In genomic region chr11:69860796-69861445, GRCh38 we compare ENCODE assay signal across 37 cellular contexts. TPM values are rescaled to one million over a fixed set of nuclear protein-coding genes. Genes with fewer than 3 reads are reported as not detected.
"Had no signal": no experiment of that assay in that cellular context is flagged by ENCODE, and none has a peak within 500 bp of the region (broad histone marks: within the 10 kb centered on the region; RNA-seq: fewer than 3 reads in every experiment).

No MANE protein-coding gene starts in this region.

- H3K9me3 Mint-ChIP-seq: activated B cell treated with CpG ODN at 0.5 μM for 24 hours; activated T-cell treated with anti-CD3 and anti-CD28 coated beads, Interleukin-2, amount 50 U/mL, for 4 hours; activated T-helper 2 cell treated with anti-CD3 and anti-CD28 coated beads, Interferon-gamma antibody, Interleukin-2, Interleukin-4, amounts not matched to agents 10 μg/mL and 5 μg/mL and 100 μg/mL, durations not matched to agents 14 hours and 24 hours and 36 hours; dendritic cell treated with granulocyte-macrophage colony-stimulating factor and Interleukin-4, amounts not matched to agents 40 ng/mL and 50 ng/mL, for 4 days; T-helper 2 cell treated with Interferon-gamma antibody and Interleukin-4, amounts not matched to agents 5 μg/mL and 100 μg/mL, for 36 hours had no signal

- H3K36me3 ChIP-seq: brain microvascular endothelial cell, colonic mucosa, esophagus muscularis mucosa, gastrocnemius medialis, heart left ventricle, WERI-Rb-1 had no signal

- H3K27ac ChIP-seq: brain microvascular endothelial cell, colonic mucosa, dorsolateral prefrontal cortex, esophagus muscularis mucosa, foreskin keratinocyte, gastrocnemius medialis, heart left ventricle, WERI-Rb-1 had no signal

- H3K36me3 Mint-ChIP-seq: activated CD8-positive, alpha-beta memory T cell treated with anti-CD3 and anti-CD28 coated beads, Interleukin-2, amount 10 ng/mL, durations not matched to agents 7 days and 5 days; activated naive CD8-positive, alpha-beta T cell had no signal

- DNase-seq: activated B cell treated with CpG ODN at 0.5 μM for 24 hours; activated CD4-positive, alpha-beta T cell treated with anti-CD3 and anti-CD28 coated beads for 48 hours; activated CD4-positive, alpha-beta T cell treated with anti-CD3 and anti-CD28 coated beads, Interleukin-2, amount 50 U/mL, for 1 hour; activated CD4-positive, alpha-beta T cell treated with anti-CD3 and anti-CD28 coated beads, Interleukin-2, amount 50 U/mL, for 48 hours; activated CD8-positive, alpha-beta memory T cell treated with anti-CD3 and anti-CD28 coated beads, Interleukin-2, amount 10 ng/mL, durations not matched to agents 7 days and 5 days; activated CD8-positive, alpha-beta memory T cell treated with anti-CD3 and anti-CD28 coated beads, Interleukin-2, amount 50 U/mL, for 4 hours; activated CD8-positive, alpha-beta T cell treated with anti-CD3 and anti-CD28 coated beads, Interleukin-2, amount 10 ng/mL, durations not matched to agents 7 days and 5 days; activated gamma-delta T cell treated with Interleukin-2 at 50 U/mL for 16 hours; activated naive CD4-positive, alpha-beta T cell treated with anti-CD3 and anti-CD28 coated beads, Interleukin-2, amount 50 U/mL, for 16 hours; activated naive CD4-positive, alpha-beta T cell treated with Interleukin-2 at 50 U/mL for 16 hours; activated T-cell treated with anti-CD3 and anti-CD28 coated beads, Interleukin-2, amount 50 U/mL, for 4 hours; amniotic stem cell; anterior cingulate cortex; brain microvascular endothelial cell; central memory CD4-positive, alpha-beta T cell; cerebellar nuclear complex; colonic mucosa; effector memory CD4-positive, alpha-beta T cell; erythroblast; foreskin keratinocyte; gastrocnemius medialis; glutamatergic neuron; heart left ventricle; T-helper 1 cell; T-helper 17 cell; T1000; WERI-Rb-1 had no signal

- H3K27ac Mint-ChIP-seq: activated B cell treated with CpG ODN at 0.5 μM for 24 hours; activated CD8-positive, alpha-beta memory T cell treated with anti-CD3 and anti-CD28 coated beads, Interleukin-2, amount 10 ng/mL, durations not matched to agents 7 days and 5 days; activated CD8-positive, alpha-beta T cell treated with anti-CD3 and anti-CD28 coated beads, Interleukin-2, amount 10 ng/mL, durations not matched to agents 7 days and 5 days; activated naive CD8-positive, alpha-beta T cell; activated T-helper 2 cell treated with anti-CD3 and anti-CD28 coated beads, Interferon-gamma antibody, Interleukin-2, Interleukin-4, amounts not matched to agents 10 μg/mL and 5 μg/mL and 100 μg/mL, durations not matched to agents 14 hours and 24 hours and 36 hours; dendritic cell treated with granulocyte-macrophage colony-stimulating factor and Interleukin-4, amounts not matched to agents 40 ng/mL and 50 ng/mL, for 4 days; T-helper 17 cell; T-helper 2 cell treated with Interferon-gamma antibody and Interleukin-4, amounts not matched to agents 5 μg/mL and 100 μg/mL, for 36 hours had no signal

- H3K9me3 ChIP-seq: colonic mucosa, gastrocnemius medialis, heart left ventricle had no signal

- ATAC-seq: activated CD4-positive, CD25-positive, alpha-beta regulatory T cell treated with anti-CD3 and anti-CD28 coated beads, Interleukin-2, amount 50 U/mL, for 24 hours; activated CD8-positive, alpha-beta memory T cell treated with anti-CD3 and anti-CD28 coated beads, Interleukin-2, amount 10 ng/mL, durations not matched to agents 7 days and 5 days; activated CD8-positive, alpha-beta T cell treated with anti-CD3 and anti-CD28 coated beads, Interleukin-2, amount 10 ng/mL, durations not matched to agents 7 days and 5 days; activated T-cell treated with anti-CD3 and anti-CD28 coated beads, Interleukin-2, amount 50 U/mL, for 4 hours; foreskin keratinocyte; gastrocnemius medialis; heart left ventricle; T-helper 17 cell had no signal

- H3K4me3 ChIP-seq: colonic mucosa, dorsolateral prefrontal cortex, esophagus muscularis mucosa, gastrocnemius medialis, heart left ventricle had no signal

- H3K4me1 ChIP-seq: colonic mucosa, esophagus muscularis mucosa, foreskin keratinocyte, gastrocnemius medialis, heart left ventricle had no signal

- H3K4me1 Mint-ChIP-seq: activated B cell treated with CpG ODN at 0.5 μM for 24 hours; activated CD8-positive, alpha-beta memory T cell treated with anti-CD3 and anti-CD28 coated beads, Interleukin-2, amount 10 ng/mL, durations not matched to agents 7 days and 5 days; T-helper 17 cell had no signal

- H3K27me3 ChIP-seq: brain microvascular endothelial cell, colonic mucosa had no signal

- H3K4me3 Mint-ChIP-seq: activated B cell treated with CpG ODN at 0.5 μM for 24 hours; activated CD8-positive, alpha-beta memory T cell treated with anti-CD3 and anti-CD28 coated beads, Interleukin-2, amount 10 ng/mL, durations not matched to agents 7 days and 5 days; activated CD8-positive, alpha-beta T cell treated with anti-CD3 and anti-CD28 coated beads, Interleukin-2, amount 10 ng/mL, durations not matched to agents 7 days and 5 days; activated naive CD8-positive, alpha-beta T cell; activated T-cell treated with anti-CD3 and anti-CD28 coated beads, Interleukin-2, amount 50 U/mL, for 4 hours; dendritic cell treated with granulocyte-macrophage colony-stimulating factor and Interleukin-4, amounts not matched to agents 40 ng/mL and 50 ng/mL, for 4 days; T-helper 17 cell; T-helper 2 cell treated with Interferon-gamma antibody and Interleukin-4, amounts not matched to agents 5 μg/mL and 100 μg/mL, for 36 hours had no signal

RNA-seq across cellular contexts. Expression of gene FGF3, which starts 41.7 kb away (rescaled TPM):
- total RNA-seq: activated B cell treated with CpG ODN at 0.5 μM for 24 hours; activated CD8-positive, alpha-beta memory T cell treated with anti-CD3 and anti-CD28 coated beads for 36 hours; activated CD8-positive, alpha-beta memory T cell treated with anti-CD3 and anti-CD28 coated beads, Interleukin-2, amount 10 ng/mL, durations not matched to agents 7 days and 5 days; activated CD8-positive, alpha-beta T cell treated with anti-CD3 and anti-CD28 coated beads, Interleukin-2, amount 10 ng/mL, durations not matched to agents 7 days and 5 days; activated T-cell treated with anti-CD3 and anti-CD28 coated beads, Interleukin-2, amount 50 U/mL, for 4 hours; activated T-helper 2 cell treated with anti-CD3 and anti-CD28 coated beads, Interferon-gamma antibody, Interleukin-2, Interleukin-4, amounts not matched to agents 10 μg/mL and 5 μg/mL and 100 μg/mL, durations not matched to agents 14 hours and 24 hours and 36 hours; astrocyte; colonic mucosa; dorsolateral prefrontal cortex; esophagus muscularis mucosa; foreskin keratinocyte; gastrocnemius medialis; heart left ventricle; T-helper 17 cell had no signal
- polyA plus RNA-seq: adipose tissue, foreskin keratinocyte, heart left ventricle had no signal
